Comparison of ENCODE assay signal across 9 cellular contexts in genomic region chr18:62898359-62898758, GRCh38.
DNase-seq lines count a peak whose midpoint lies in the region; ATAC-seq and TF ChIP-seq lines count a peak whose summit lies in the region.
"Had no signal": no experiment of that assay in that cellular context is flagged by ENCODE, and none has a peak within 500 bp of the region (broad histone marks: within the 10 kb centered on the region; RNA-seq: fewer than 3 reads in every experiment).

No MANE protein-coding gene starts in this region.

- H3K36me3 ChIP-seq in SK-N-SH (replicated peaks in 1 of 2; ENCODE audit: control insufficient read depth in 1 of 2, insufficient read depth in 2 of 2, low read length in 1 of 2) (peaks cover 0 to 8% of the 10 kb centered on the region in 2 experiments), mucosa of descending colon (ENCODE audit: low read depth) (no peaks in the 10 kb centered on the region)

- H3K4me1 ChIP-seq in SK-N-SH (ENCODE audit: control insufficient read depth in 1 of 2, insufficient read depth in 2 of 2, low read depth in 1 of 2, low read length in 1 of 2) (peaks cover 0 to 11% of the 10 kb centered on the region in 2 experiments; a peak in 2 of 4 replicates), mucosa of descending colon (ENCODE audit: low read depth) (no peaks in the 10 kb centered on the region)

- intact Hi-C loops in mucosa of descending colon (cut with DNase I, micrococcal nuclease), result no loop called here

- H2AFZ ChIP-seq in SK-N-SH (ENCODE audit: low read depth), result no peak overlapping the region

- H3K9ac ChIP-seq in SK-N-SH, result no peak overlapping the region

- DNase-seq in DMS153 treated with DMSO at 0.1 percent for 48 hours (lab: John Stamatoyannopoulos, UW; ENCODE audit: unreplicated experiment) (no peak), SK-N-SH (no peak), OCI-M2 (lab: John Stamatoyannopoulos, UW; ENCODE audit: unreplicated experiment) (no peak), mucosa of descending colon (no peak)
- DNase-seq: NCI-H82 had no signal

- no peak overlapping the region for H3K4me2 ChIP-seq in SK-N-SH

- TF ChIP-seq EP300 in SK-N-SH (IDR thresholded peaks at IDR 0.05; ENCODE audit: borderline replicate concordance in 1 of 2, low read depth in 1 of 2, low read length in 1 of 2), result no peak

- peaks cover 5% of the 10 kb centered on the region for H3F3A ChIP-seq in SK-N-SH (replicated peaks; ENCODE audit: insufficient read depth)

- no peak for TF ChIP-seq RAD21 in SK-N-SH (IDR thresholded peaks at IDR 0.05; ENCODE audit: low read length)

- TF ChIP-seq CTCF in SK-N-SH (IDR thresholded peaks at IDR 0.05) (no peak), mucosa of descending colon (IDR thresholded peaks at IDR 0.05) (no peak)

- CTCF ChIA-PET in SK-N-SH (lab: Yijun Ruan, JAX), result interaction anchor here (0.8 kb wide), 1 partner anchor 142 kb away, joined by 3 read pairs; no protein-coding TSS in a partner anchor

- no peaks in the 10 kb centered on the region for H3K27me3 ChIP-seq in SK-N-SH (ENCODE audit: insufficient read depth)

- H4K20me1 ChIP-seq in SK-N-SH (ENCODE audit: insufficient read depth), result no peaks in the 10 kb centered on the region

- no peaks in the 10 kb centered on the region for H3K79me2 ChIP-seq in SK-N-SH (ENCODE audit: insufficient read depth)

- H3K27ac ChIP-seq in cingulate gyrus (ENCODE audit: low read depth, low read length) (peak overlapping the region; percentile 32), SK-N-SH (ENCODE audit: low read depth in 2 of 2, low read length in 1 of 2) (no peak overlapping the region; a peak in 1 of 4 replicates)

- H3K9me3 ChIP-seq in SK-N-SH (no peaks in the 10 kb centered on the region), mucosa of descending colon (no peaks in the 10 kb centered on the region)

- no peak overlapping the region for H3K4me3 ChIP-seq in SK-N-SH (ENCODE audit: low read depth in 2 of 2, low read length in 1 of 2)
- H3K4me3 ChIP-seq in mucosa of descending colon, result no peak overlapping the region

- no peaks in the 10 kb centered on the region for H3K9me2 ChIP-seq in SK-N-SH

- POLR2A ChIA-PET in SK-N-SH (lab: Yijun Ruan, JAX), result no interaction called here

- WGBS in SK-N-SH (ENCODE audit: low lambda C conversion rate), result 95% methylated on average over 2 of the region's 2 CpGs

- ATAC-seq in GM18520 (IDR thresholded peaks at IDR 0.05; ENCODE audit: unreplicated experiment) (peak; percentile 72), GM21381 (IDR thresholded peaks at IDR 0.05; ENCODE audit: unreplicated experiment) (peak; percentile 90), HG03066 (IDR thresholded peaks at IDR 0.05; ENCODE audit: low read depth, unreplicated experiment) (peak; percentile 94), mucosa of descending colon (no peak)

TF ChIP-seq in SK-N-SH, 30 proteins besides CTCF, POLR2A, EP300 and RAD21:
- TF ChIP-seq YY1 (IDR thresholded peaks at IDR 0.05; ENCODE audit: low read depth), result no peak
- TF ChIP-seq REST (IDR thresholded peaks at IDR 0.05; ENCODE audit: low read depth, low read length), result no peak
- TF ChIP-seq GATA2 (CRISPR knock-in tag; IDR thresholded peaks at IDR 0.05), result no peak
- TF ChIP-seq SMC3 (IDR thresholded peaks at IDR 0.05; ENCODE audit: low read depth, low read length), result no peak
- TF ChIP-seq NFIC (IDR thresholded peaks at IDR 0.05; ENCODE audit: borderline replicate concordance), result no peak
- no peak for TF ChIP-seq USF1 (IDR thresholded peaks at IDR 0.05; ENCODE audit: borderline replicate concordance, low read depth)
- TF ChIP-seq RFX5 (IDR thresholded peaks at IDR 0.05; ENCODE audit: low read length), result no peak
- TF ChIP-seq MXI1 (IDR thresholded peaks at IDR 0.05; ENCODE audit: low read depth, low read length), result no peak
- no peak for TF ChIP-seq TEAD4 (IDR thresholded peaks at IDR 0.05; ENCODE audit: borderline replicate concordance, insufficient read depth)
- no peak for TF ChIP-seq IRF3 (IDR thresholded peaks at IDR 0.05; ENCODE audit: low read depth, low read length)
- no peak for TF ChIP-seq FOXJ3 (CRISPR knock-in tag; IDR thresholded peaks at IDR 0.05)
